Comparison of ENCODE assay signal across 21 cellular contexts in genomic region chr12:57397441-57397840, GRCh38. TPM values are rescaled to one million over a fixed set of nuclear protein-coding genes. Genes with fewer than 3 reads are reported as not detected.
A peak's percentile ranks its signal among the peaks of the same experiment; 100 is the strongest.
DNase-seq lines count a peak whose midpoint lies in the region; TF ChIP-seq lines count a peak whose summit lies in the region.
"Had no signal": no experiment of that assay in that cellular context is flagged by ENCODE, and none has a peak within 500 bp of the region (broad histone marks: within the 10 kb centered on the region; RNA-seq: fewer than 3 reads in every experiment).

No MANE protein-coding gene starts in this region.

- no peak overlapping the region for H3K27ac ChIP-seq in mammary epithelial cell (ENCODE audit: insufficient read depth, low read depth, low read length)
- H3K27ac ChIP-seq: RWPE1 had no signal

- no peak overlapping the region for H3K4me3 ChIP-seq in mammary epithelial cell (replicated peaks in 1 of 3; ENCODE audit: insufficient read depth in 1 of 3, low read depth in 2 of 3, low read length in 3 of 3)
- H3K4me3 ChIP-seq in epithelial cell of proximal tubule (ENCODE audit: low read depth, low read length), result no peak overlapping the region
- H3K4me3 ChIP-seq: GM23338 had no signal

- no peak overlapping the region for H3K4me2 ChIP-seq in mammary epithelial cell (ENCODE audit: insufficient read depth, low read depth, low read length)
- H3K4me2 ChIP-seq: GM23338 had no signal

- peaks cover 2% of the 10 kb centered on the region for H3K36me3 ChIP-seq in mammary epithelial cell (ENCODE audit: insufficient read depth, low read length)

- H3K4me3 Mint-ChIP-seq in MCF 10A (ENCODE audit: unreplicated experiment), result no peak overlapping the region
- no peak overlapping the region for H3K4me3 Mint-ChIP-seq in HFFc6
- H3K4me3 Mint-ChIP-seq in type B pancreatic cell, result no peak overlapping the region
- H3K4me3 Mint-ChIP-seq: GM23338 had no signal

- peak; percentile 8 for TF ChIP-seq CTCF in MCF 10A (IDR thresholded peaks at IDR 0.05; ENCODE audit: unreplicated experiment)
- no peak for TF ChIP-seq CTCF in mammary epithelial cell (conservative IDR thresholded peaks at IDR 0.05 in 1 of 2, IDR thresholded peaks at IDR 0.05 in 1 of 2; ENCODE audit: extremely low read depth in 1 of 2, insufficient read depth in 1 of 2, low read depth in 1 of 2, low read length in 2 of 2)
- TF ChIP-seq CTCF in HFFc6 (IDR thresholded peaks at IDR 0.05), result peak; percentile 20; the same call in 1 of the 2 replicates
- peak; percentile 8 for TF ChIP-seq CTCF in epithelial cell of proximal tubule (conservative IDR thresholded peaks at IDR 0.05; ENCODE audit: low read depth, low read length)
- no peak for TF ChIP-seq CTCF in type B pancreatic cell (conservative IDR thresholded peaks at IDR 0.05)
- no peak for TF ChIP-seq CTCF in GM10248 (IDR thresholded peaks at IDR 0.05; ENCODE audit: control extremely low read depth, extremely low read depth, low read depth, missing control alignments)

- no peaks in the 10 kb centered on the region for H4K20me1 ChIP-seq in mammary epithelial cell (ENCODE audit: insufficient read depth, low read length)

- H3K9me3 ChIP-seq in mammary epithelial cell (replicated peaks; ENCODE audit: insufficient read depth, low read length), result no peaks in the 10 kb centered on the region

- BruUV-seq in MCF 10A (replicated peaks; lab: Mats Ljungman, UMichigan) (no TSS peak), mammary epithelial cell (replicated peaks; lab: Mats Ljungman, UMichigan) (no TSS peak)

- H3K4me1 Mint-ChIP-seq in MCF 10A (ENCODE audit: insufficient read depth, unreplicated experiment) (no peaks in the 10 kb centered on the region), HFFc6 (ENCODE audit: low read depth) (no peaks in the 10 kb centered on the region), type B pancreatic cell (ENCODE audit: unreplicated experiment) (peaks cover 8% of the 10 kb centered on the region)

- DNase-seq in MCF 10A (ENCODE audit: unreplicated experiment), result no peak
- no peak for DNase-seq in mammary epithelial cell
- no peak for DNase-seq in HFFc6
- DNase-seq in epithelial cell of proximal tubule (ENCODE audit: low read depth), result no peak
- no peak for DNase-seq in type B pancreatic cell (ENCODE audit: extremely low spot score, unreplicated experiment)
- no peak for DNase-seq in GM10248 (ENCODE audit: extremely low spot score)
- DNase-seq in NCI-H128 (lab: John Stamatoyannopoulos, UW; ENCODE audit: unreplicated experiment), result no peak
- DNase-seq in NCI-H2171 treated with DMSO at 0.1 percent for 48 hours (lab: John Stamatoyannopoulos, UW), result no peak
- DNase-seq: GDM1; KBM-7; NCI-H1092 treated with DMSO at 0.1 percent for 48 hours; NCI-H146; NCI-H2029; NCI-H226; NCI-H510A treated with DMSO at 0.1 percent for 48 hours; NCI-H774; NK-92 treated with Interleukin-12 subunit alpha and Interleukin-12 subunit beta, amount 100 ng/mL, for 24 hours; SHP77 treated with DMSO at 0.1 percent for 48 hours had no signal

- intact Hi-C loops in MCF 10A (cut with micrococcal nuclease), result no loop called here
- intact Hi-C loops in mammary epithelial cell (cut with micrococcal nuclease), result no loop called here

- H3K4me1 ChIP-seq in mammary epithelial cell (ENCODE audit: insufficient read depth, low read length), result peaks cover 8% of the 10 kb centered on the region

- H3K27me3 Mint-ChIP-seq in MCF 10A (ENCODE audit: insufficient read depth, unreplicated experiment), result no peaks in the 10 kb centered on the region
- no peaks in the 10 kb centered on the region; the same call in none of the 2 replicates for H3K27me3 Mint-ChIP-seq in HFFc6 (ENCODE audit: insufficient read depth)
- no peaks in the 10 kb centered on the region for H3K27me3 Mint-ChIP-seq in type B pancreatic cell

- POLR2A ChIA-PET in MCF 10A (lab: Yijun Ruan, JAX), result no interaction called here
- POLR2A ChIA-PET in GM10248 (lab: Yijun Ruan, JAX), result no interaction called here

- no peaks in the 10 kb centered on the region for H3K27me3 ChIP-seq in mammary epithelial cell (ENCODE audit: insufficient read depth, low read length)

- CTCF ChIA-PET in MCF 10A (lab: Yijun Ruan, JAX), result interaction anchor here (0.9 kb wide), 1 partner anchor 56 kb away, joined by 4 read pairs; no protein-coding TSS in a partner anchor
- CTCF ChIA-PET in mammary epithelial cell (lab: Charles Lee; ENCODE audit: low non-redundant PET), result no interaction called here
- CTCF ChIA-PET in GM10248 (lab: Yijun Ruan, JAX), result no interaction called here

- H2AFZ ChIP-seq in mammary epithelial cell (ENCODE audit: low read depth, low read length), result no peak overlapping the region
- H2AFZ ChIP-seq: GM23338 had no signal

- H3K36me3 Mint-ChIP-seq in MCF 10A (ENCODE audit: insufficient read depth, unreplicated experiment), result peaks cover 22% of the 10 kb centered on the region
- peaks cover 10% of the 10 kb centered on the region for H3K36me3 Mint-ChIP-seq in HFFc6 (ENCODE audit: low read depth)
- peaks cover 18% of the 10 kb centered on the region for H3K36me3 Mint-ChIP-seq in type B pancreatic cell

- H3K27ac Mint-ChIP-seq in MCF 10A (ENCODE audit: low read depth, unreplicated experiment) (no peak overlapping the region), HFFc6 (no peak overlapping the region), type B pancreatic cell (peak overlapping the region; percentile 29)
- H3K27ac Mint-ChIP-seq: GM23338 had no signal

- in situ Hi-C loops in mammary epithelial cell (cut with MboI; ENCODE audit: low sequenced_read_pairs in 2 of 2), result no loop called here

- H3K9ac ChIP-seq in mammary epithelial cell (ENCODE audit: insufficient read depth, low read length), result no peak overlapping the region

- peaks cover 6% of the 10 kb centered on the region for H3K79me2 ChIP-seq in mammary epithelial cell (ENCODE audit: insufficient read depth, low read length)

- 100% methylated on average over 2 of the region's 2 CpGs for WGBS in mammary epithelial cell (ENCODE audit: low coverage, missing lambda C conversion rate)

- H3K9me3 Mint-ChIP-seq in MCF 10A (ENCODE audit: unreplicated experiment) (no peaks in the 10 kb centered on the region), HFFc6 (no peaks in the 10 kb centered on the region), type B pancreatic cell (no peaks in the 10 kb centered on the region)
- H3K9me3 Mint-ChIP-seq: GM23338 had no signal

- dilution Hi-C loops in mammary epithelial cell (cut with HindIII; ENCODE audit: low sequenced_read_pairs), result no loop called here

RNA-seq across cellular contexts. Expression of gene R3HDM2, which starts 33.4 kb away (rescaled TPM):
- total RNA-seq in MCF 10A (2022), result 53.9 and 64.8 TPM in 2 replicates
- 10 to 100 TPM; 16.3 to 44.7 TPM for total RNA-seq in mammary epithelial cell
- polyA plus RNA-seq in mammary epithelial cell, result 10.8 TPM
- 36.9 TPM for polyA minus RNA-seq in mammary epithelial cell
- total RNA-seq in HFFc6 (2021; fragmentation: NEBNext Ultra II Directional; extraction: Animal tissue kit (Norgen Biotek cat#: 25700)), result 10 to 100 TPM; 33.7 to 39.4 (median 37.9) TPM
- total RNA-seq in epithelial cell of proximal tubule, result 10.5 and 12.5 TPM in 2 replicates
- total RNA-seq in type B pancreatic cell (ENCODE audit: low replicate concordance), result 49.1 and 59.0 TPM in 2 replicates

RNA-seq across cellular contexts. Expression of gene INHBC, which starts 37.1 kb away (rescaled TPM):
- total RNA-seq in MCF 10A (2022) (not detected in 2 replicates), mammary epithelial cell (under 1 TPM in 1 of 2 donors, not detected in 1; 0.14 TPM), epithelial cell of proximal tubule (not detected in 2 replicates), type B pancreatic cell (ENCODE audit: low replicate concordance) (not detected in 2 replicates)
- 0.03 TPM for polyA plus RNA-seq in mammary epithelial cell
- not detected for polyA minus RNA-seq in mammary epithelial cell
- total RNA-seq in HFFc6 (2021; fragmentation: NEBNext Ultra II Directional; extraction: Animal tissue kit (Norgen Biotek cat#: 25700)), result not detected
- total RNA-seq: Daoy, GM23338 had no signal

RNA-seq across cellular contexts. Expression of gene INHBE, which starts 57.7 kb away (rescaled TPM):
- total RNA-seq in MCF 10A (2022), result 2.1 and 5.0 TPM in 2 replicates
- 1 to 10 TPM in 1 of 2 donors, under 1 TPM in 1; 0.42 to 1.0 TPM for total RNA-seq in mammary epithelial cell
- 0.07 TPM for polyA plus RNA-seq in mammary epithelial cell
- polyA minus RNA-seq in mammary epithelial cell, result not detected
- total RNA-seq in HFFc6 (2021; fragmentation: NEBNext Ultra II Directional; extraction: Animal tissue kit (Norgen Biotek cat#: 25700)), result under 1 TPM in 5 of 6 experiments, not detected in 1; 0.12 to 0.34 (median 0.18) TPM
- 0.29 TPM in 1 of 2 replicates, not detected in the other for total RNA-seq in epithelial cell of proximal tubule
- total RNA-seq in type B pancreatic cell (ENCODE audit: low replicate concordance), result 0.27 and 0.29 TPM in 2 replicates

Comparison
In these comparisons a context has a peak if more than half of its experiments do, and no peak if none do; other contexts are left out.
1. CTCF ChIP-seq: peak in MCF 10A (single experiment), HFFc6 (single experiment) and epithelial cell of proximal tubule (single experiment); none in mammary epithelial cell (0 of 2), type B pancreatic cell (single experiment) and GM10248 (single experiment).